11 cellular contexts compared by ENCODE assay signal in genomic region chr1:226733876-226734414, GRCh38. TPM values are rescaled to one million over a fixed set of nuclear protein-coding genes. Genes with fewer than 3 reads are reported as not detected.
DNase-seq lines count a peak whose midpoint lies in the region; ATAC-seq and TF ChIP-seq lines count a peak whose summit lies in the region.
"Had no signal": no experiment of that assay in that cellular context is flagged by ENCODE, and none has a peak within 500 bp of the region (broad histone marks: within the 10 kb centered on the region; RNA-seq: fewer than 3 reads in every experiment).

No MANE protein-coding gene starts in this region.

- peaks cover 14 to 36% of the 10 kb centered on the region in 2 donors for H3K4me1 ChIP-seq in thyroid gland
- H3K4me1 ChIP-seq: foreskin keratinocyte had no signal

- intact Hi-C loops in thyroid gland (cut with DNase I), result loop anchor here (10.0 kb wide), 1 partner anchor 99 kb away; no protein-coding TSS in a partner anchor

- H3K4me3 ChIP-seq in thyroid gland (replicated peaks in 1 of 3) (no peak overlapping the region), WERI-Rb-1 (ENCODE audit: low read depth, low read length) (no peak overlapping the region)

- no peak for DNase-seq in activated naive CD4-positive, alpha-beta T cell treated with anti-CD3 and anti-CD28 coated beads, Interleukin-2, amount 10 ng/mL, durations not matched to agents 7 days and 5 days
- DNase-seq in activated naive CD4-positive, alpha-beta T cell treated with Interleukin-2 at 50 U/mL for 16 hours, result no peak
- no peak for DNase-seq in activated naive CD8-positive, alpha-beta T cell treated with anti-CD3 and anti-CD28 coated beads, Interleukin-2, amount 10 ng/mL, durations not matched to agents 7 days and 5 days
- DNase-seq in medulla oblongata (ENCODE audit: extremely low spot score), result peak; percentile 33
- DNase-seq in thyroid gland, result no peak
- no peak for DNase-seq in DMS79 (lab: John Stamatoyannopoulos, UW)
- no peak for DNase-seq in WERI-Rb-1
- DNase-seq: anterior cingulate cortex, foreskin keratinocyte, NCI-H82 had no signal

- no peaks in the 10 kb centered on the region for H3K9me3 ChIP-seq in thyroid gland
- no peaks in the 10 kb centered on the region for H3K9me3 ChIP-seq in WERI-Rb-1 (ENCODE audit: severe bottlenecking)

- CTCF ChIA-PET in activated naive CD4-positive, alpha-beta T cell treated with anti-CD3 and anti-CD28 coated beads, Interleukin-2, amount 10 ng/mL, durations not matched to agents 7 days and 5 days (lab: Charles Lee), result interaction anchor here (1.0 to 8.4 kb wide), 7 partner anchors 18 to 101 kb away, joined by 3 to 66 read pairs (median 4); no protein-coding TSS in a partner anchor

- no peak for ATAC-seq in activated naive CD8-positive, alpha-beta T cell treated with anti-CD3 and anti-CD28 coated beads, Interleukin-2, amount 10 ng/mL, durations not matched to agents 7 days and 5 days (ENCODE audit: low read depth)
- ATAC-seq in GM18519 (IDR thresholded peaks at IDR 0.05; ENCODE audit: low FRiP score, unreplicated experiment), result no peak
- ATAC-seq: foreskin keratinocyte had no signal

- H3K36me3 Mint-ChIP-seq in activated naive CD4-positive, alpha-beta T cell treated with anti-CD3 and anti-CD28 coated beads, Interleukin-2, amount 10 ng/mL, durations not matched to agents 7 days and 5 days, result peaks cover 65% of the 10 kb centered on the region
- H3K36me3 Mint-ChIP-seq in activated naive CD8-positive, alpha-beta T cell treated with anti-CD3 and anti-CD28 coated beads, Interleukin-2, amount 10 ng/mL, durations not matched to agents 7 days and 5 days, result peaks cover 55% of the 10 kb centered on the region

- no peaks in the 10 kb centered on the region for H3K27me3 Mint-ChIP-seq in activated naive CD4-positive, alpha-beta T cell treated with anti-CD3 and anti-CD28 coated beads, Interleukin-2, amount 10 ng/mL, durations not matched to agents 7 days and 5 days
- no peaks in the 10 kb centered on the region for H3K27me3 Mint-ChIP-seq in activated naive CD8-positive, alpha-beta T cell treated with anti-CD3 and anti-CD28 coated beads, Interleukin-2, amount 10 ng/mL, durations not matched to agents 7 days and 5 days

- WGBS in thyroid gland, 2 donors, result 84 to 97% methylated on average over 5 of the region's 5 CpGs

- H3K36me3 ChIP-seq in thyroid gland, result no peaks in the 10 kb centered on the region
- H3K36me3 ChIP-seq in WERI-Rb-1, result no peaks in the 10 kb centered on the region

- H3K9me3 Mint-ChIP-seq in activated naive CD4-positive, alpha-beta T cell treated with anti-CD3 and anti-CD28 coated beads, Interleukin-2, amount 10 ng/mL, durations not matched to agents 7 days and 5 days, result no peaks in the 10 kb centered on the region
- no peaks in the 10 kb centered on the region for H3K9me3 Mint-ChIP-seq in activated naive CD8-positive, alpha-beta T cell treated with anti-CD3 and anti-CD28 coated beads, Interleukin-2, amount 10 ng/mL, durations not matched to agents 7 days and 5 days

- POLR2A ChIA-PET in activated naive CD8-positive, alpha-beta T cell treated with anti-CD3 and anti-CD28 coated beads, Interleukin-2, amount 10 ng/mL, durations not matched to agents 7 days and 5 days (lab: Charles Lee), result interaction anchor here (1.0 to 1.5 kb wide), 5 partner anchors 15 to 80 kb away, joined by 3 to 6 read pairs (median 4); no protein-coding TSS in a partner anchor

- no peak for TF ChIP-seq POLR2A in thyroid gland (IDR thresholded peaks at IDR 0.05)

- H3K27ac Mint-ChIP-seq in activated naive CD4-positive, alpha-beta T cell treated with anti-CD3 and anti-CD28 coated beads, Interleukin-2, amount 10 ng/mL, durations not matched to agents 7 days and 5 days, result peak overlapping the region; percentile 36
- H3K27ac Mint-ChIP-seq in activated naive CD8-positive, alpha-beta T cell treated with anti-CD3 and anti-CD28 coated beads, Interleukin-2, amount 10 ng/mL, durations not matched to agents 7 days and 5 days, result peak overlapping the region; percentile 85

- H3K4me3 Mint-ChIP-seq in activated naive CD4-positive, alpha-beta T cell treated with anti-CD3 and anti-CD28 coated beads, Interleukin-2, amount 10 ng/mL, durations not matched to agents 7 days and 5 days, result peak overlapping the region; percentile 76
- H3K4me3 Mint-ChIP-seq in activated naive CD8-positive, alpha-beta T cell treated with anti-CD3 and anti-CD28 coated beads, Interleukin-2, amount 10 ng/mL, durations not matched to agents 7 days and 5 days, result peak overlapping the region; percentile 90

- H3K4me1 Mint-ChIP-seq in activated naive CD4-positive, alpha-beta T cell treated with anti-CD3 and anti-CD28 coated beads, Interleukin-2, amount 10 ng/mL, durations not matched to agents 7 days and 5 days, result peaks cover 66% of the 10 kb centered on the region
- peaks cover 53% of the 10 kb centered on the region for H3K4me1 Mint-ChIP-seq in activated naive CD8-positive, alpha-beta T cell treated with anti-CD3 and anti-CD28 coated beads, Interleukin-2, amount 10 ng/mL, durations not matched to agents 7 days and 5 days

- H3K27ac ChIP-seq in thyroid gland (peak overlapping the region in 2 of 3 donors; percentile 6 to 64), WERI-Rb-1 (no peak overlapping the region)
- H3K27ac ChIP-seq: foreskin keratinocyte had no signal

- TF ChIP-seq CTCF in thyroid gland (IDR thresholded peaks at IDR 0.05) (no peak), WERI-Rb-1 (IDR thresholded peaks at IDR 0.05; ENCODE audit: low read depth, low read length) (no peak)

- H3K27me3 ChIP-seq in thyroid gland (no peaks in the 10 kb centered on the region), WERI-Rb-1 (ENCODE audit: insufficient read depth, low read depth, severe bottlenecking) (no peaks in the 10 kb centered on the region)
- H3K27me3 ChIP-seq: foreskin keratinocyte had no signal

RNA-seq across cellular contexts. Expression of gene ITPKB, which starts 5.1 kb away (rescaled TPM):
- total RNA-seq in activated naive CD8-positive, alpha-beta T cell treated with anti-CD3 and anti-CD28 coated beads, Interleukin-2, amount 10 ng/mL, durations not matched to agents 7 days and 5 days, result 10 to 100 TPM; 75.3 to 76.9 TPM
- 10 to 100 TPM; 19.1 to 24.0 (median 22.2) TPM for total RNA-seq in thyroid gland
